ENCODE assay signal across 6 cellular contexts in the genomic region with DNA sequence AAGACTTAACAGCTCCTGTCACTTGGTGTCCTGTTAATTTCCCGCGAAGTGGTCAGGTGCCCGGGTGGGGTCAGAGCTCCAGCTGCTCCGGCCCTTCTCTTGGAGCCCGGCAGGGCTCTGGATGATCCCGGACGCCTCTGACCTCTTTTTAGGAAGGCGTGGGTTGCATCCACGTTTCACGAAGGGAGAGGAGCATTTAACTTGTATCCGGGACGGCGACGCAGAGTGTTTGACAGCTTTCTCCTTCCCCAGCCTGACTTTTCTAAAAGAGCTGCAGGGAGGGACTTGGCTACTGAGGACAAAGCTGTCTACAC. TPM values are rescaled to one million over a fixed set of nuclear protein-coding genes. Genes with fewer than 3 reads are reported as not detected.
DNase-seq lines count a peak whose midpoint lies in the region; TF ChIP-seq lines count a peak whose summit lies in the region.

No MANE protein-coding gene starts in this region.

- no peaks in the 10 kb centered on the region for H3K36me3 ChIP-seq in breast epithelium
- no peaks in the 10 kb centered on the region for H3K36me3 ChIP-seq in neural progenitor cell

- peaks cover 5% of the 10 kb centered on the region for H3K27me3 Mint-ChIP-seq in neural progenitor cell (ENCODE audit: insufficient read depth, low read depth)

- H3K27me3 ChIP-seq in breast epithelium: no peaks in the 10 kb centered on the region
- no peaks in the 10 kb centered on the region for H3K27me3 ChIP-seq in neural progenitor cell

- peak overlapping the region; percentile 72 to 81 (median 76) for H3K4me3 ChIP-seq in breast epithelium
- peak overlapping the region; percentile 62 for H3K4me3 ChIP-seq in neural progenitor cell

- H3K9me3 ChIP-seq in breast epithelium (peaks cover 14 to 32% of the 10 kb centered on the region in 2 donors), neural progenitor cell (ENCODE audit: low read depth) (no peaks in the 10 kb centered on the region)

- H3K27ac Mint-ChIP-seq in neural progenitor cell: no peak overlapping the region

- H3K9me3 Mint-ChIP-seq in neural progenitor cell: peaks cover 23% of the 10 kb centered on the region

- no peak for TF ChIP-seq POLR2A in breast epithelium (IDR thresholded peaks at IDR 0.05)

- peak overlapping the region; percentile 90 for H2AFZ ChIP-seq in neural progenitor cell (replicated peaks)

- peaks cover 15% of the 10 kb centered on the region for H3K36me3 Mint-ChIP-seq in neural progenitor cell

- H3K4me3 Mint-ChIP-seq in neural progenitor cell: peak overlapping the region; percentile 92

- TF ChIP-seq CTCF in breast epithelium (IDR thresholded peaks at IDR 0.05) (no peak), neural progenitor cell (IDR thresholded peaks at IDR 0.05) (no peak)

- intact Hi-C loops in breast epithelium (cut with DNase I; ENCODE audit: low total_unique reads): no loop called here

- peak overlapping the region; percentile 37 for H3K9ac ChIP-seq in neural progenitor cell

- no peaks in the 10 kb centered on the region for H4K20me1 ChIP-seq in neural progenitor cell (ENCODE audit: low read depth)

- peaks cover 5% of the 10 kb centered on the region for H3K79me2 ChIP-seq in neural progenitor cell (ENCODE audit: low read depth)

- H3K27ac ChIP-seq in breast epithelium (peak overlapping the region; percentile 90 to 91), neural progenitor cell (no peak overlapping the region)

- H3K4me2 ChIP-seq in neural progenitor cell: peak overlapping the region; percentile 83

- DNase-seq in DMS53 (lab: John Stamatoyannopoulos, UW): peak; percentile 68
- DNase-seq in DMS53 treated with DMSO at 0.1 percent for 48 hours (lab: John Stamatoyannopoulos, UW; ENCODE audit: unreplicated experiment): no peak
- no peak for DNase-seq in breast epithelium (ENCODE audit: low spot score in 2 of 2)
- DNase-seq in neural progenitor cell (ENCODE audit: low spot score): no peak
- DNase-seq in NCI-H187 (lab: John Stamatoyannopoulos, UW): no peak
- DNase-seq in activated CD4-positive, alpha-beta T cell treated with anti-CD3 and anti-CD28 coated beads for 48 hours: no peak

- H3K4me1 ChIP-seq in breast epithelium: no peaks in the 10 kb centered on the region
- H3K4me1 ChIP-seq in neural progenitor cell: no peaks in the 10 kb centered on the region

- H3K4me1 Mint-ChIP-seq in neural progenitor cell: no peaks in the 10 kb centered on the region

- H3F3A ChIP-seq in neural progenitor cell (ENCODE audit: low read depth): no peaks in the 10 kb centered on the region

RNA-seq across cellular contexts. Expression of a gene that starts 0.7 kb away (rescaled TPM):
- 10 to 100 TPM in 2 of 3 donors, 1 to 10 TPM in 1; 6.1 to 17.4 (median 15.1) TPM for total RNA-seq in breast epithelium
- total RNA-seq in neural progenitor cell (ENCODE audit: low replicate concordance): 13.5 and 20.2 TPM in 2 replicates

RNA-seq across cellular contexts. Expression of a gene that starts 18.1 kb away (rescaled TPM):
- total RNA-seq in breast epithelium (1 to 10 TPM; 3.0 to 8.3 (median 5.6) TPM), neural progenitor cell (ENCODE audit: low replicate concordance) (3.9 and 4.7 TPM in 2 replicates)

RNA-seq across cellular contexts. Expression of a gene that starts 33.6 kb away (rescaled TPM):
- total RNA-seq in breast epithelium (10 to 100 TPM in 1 of 3 donors, 1 to 10 TPM in 2; 4.5 to 11.7 (median 7.2) TPM), neural progenitor cell (ENCODE audit: low replicate concordance) (12.2 and 14.0 TPM in 2 replicates)

RNA-seq across cellular contexts. Expression of a gene that starts 40.5 kb away (rescaled TPM):
- total RNA-seq in breast epithelium (1 to 10 TPM; 1.8 to 3.8 (median 2.9) TPM), neural progenitor cell (ENCODE audit: low replicate concordance) (8.0 and 12.9 TPM in 2 replicates)

RNA-seq across cellular contexts. Expression of a gene that starts 49.6 kb away (rescaled TPM):
- 10 to 100 TPM in 2 of 3 donors, 1 to 10 TPM in 1; 9.8 to 29.7 (median 19.3) TPM for total RNA-seq in breast epithelium
- total RNA-seq in neural progenitor cell (ENCODE audit: low replicate concordance): 13.1 and 16.1 TPM in 2 replicates
